36 cellular contexts compared by ENCODE assay signal in the genomic region with DNA sequence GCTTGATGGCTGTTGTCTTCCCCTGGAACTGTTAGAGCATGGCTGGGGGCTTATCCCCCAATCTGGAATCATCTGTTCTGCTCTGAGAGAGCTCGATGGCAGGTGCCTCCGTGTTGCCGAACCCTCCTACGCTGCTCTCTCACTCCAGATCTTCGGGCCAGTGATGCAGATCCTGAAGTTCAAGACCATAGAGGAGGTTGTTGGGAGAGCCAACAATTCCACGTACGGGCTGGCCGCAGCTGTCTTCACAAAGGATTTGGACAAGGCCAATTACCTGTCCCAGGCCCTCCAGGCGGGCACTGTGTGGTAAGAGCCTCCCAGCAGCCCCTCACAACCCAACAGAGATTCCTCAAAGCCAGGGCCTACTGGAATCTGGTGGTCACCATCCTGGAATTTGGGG.
"Had no signal": no experiment of that assay in that cellular context is flagged by ENCODE, and none has a peak within 500 bp of the region (broad histone marks: within the 10 kb centered on the region; RNA-seq: fewer than 3 reads in every experiment).

No MANE protein-coding gene starts in this region.

- H3K27me3 ChIP-seq: ascending aorta, cardiac muscle cell had no signal

- H3K27ac Mint-ChIP-seq: activated B cell treated with CpG ODN at 0.5 μM for 24 hours; activated CD4-positive, alpha-beta memory T cell treated with anti-CD3 and anti-CD28 coated beads for 36 hours; activated CD4-positive, alpha-beta T cell treated with anti-CD3 and anti-CD28 coated beads, Interleukin-2, amount 10 ng/mL, durations not matched to agents 24 days and 14 days; activated CD8-positive, alpha-beta T cell treated with anti-CD3 and anti-CD28 coated beads for 36 hours; activated naive CD4-positive, alpha-beta T cell treated with anti-CD3 and anti-CD28 coated beads for 36 hours; activated naive CD4-positive, alpha-beta T cell treated with anti-CD3 and anti-CD28 coated beads, Interleukin-2, amount 50 U/mL, for 72 hours; activated naive CD8-positive, alpha-beta T cell treated with anti-CD3 and anti-CD28 coated beads for 36 hours; activated T-cell treated with anti-CD3 and anti-CD28 coated beads, Interleukin-2, amount 50 U/mL, for 72 hours; activated T-helper 1 cell treated with anti-CD3 and anti-CD28 coated beads, Interleukin-12 subunit alpha, Interleukin-12 subunit beta, Interleukin-2, Interleukin-4 antibody, amounts not matched to agents 30 ng/mL and 10 ng/mL and 1 ng/mL, durations not matched to agents 14 hours and 24 hours and 36 hours; activated T-helper 17 cell treated with anti-CD3 and anti-CD28 coated beads, Interleukin-2, amount 50 U/mL, for 72 hours; brain; T-helper 1 cell treated with Interleukin-12 subunit alpha and Interleukin-12 subunit beta and Interleukin-4 antibody, amounts not matched to agents 30 μg/mL and 1 μg/mL, for 36 hours; T-helper 2 cell treated with Interferon-gamma antibody and Interleukin-4, amounts not matched to agents 5 μg/mL and 100 μg/mL, for 36 hours had no signal

- H3K36me3 Mint-ChIP-seq: activated CD4-positive, alpha-beta memory T cell treated with anti-CD3 and anti-CD28 coated beads for 36 hours; activated naive CD4-positive, alpha-beta T cell treated with anti-CD3 and anti-CD28 coated beads, Interleukin-2, amount 50 U/mL, for 72 hours; activated naive CD8-positive, alpha-beta T cell treated with anti-CD3 and anti-CD28 coated beads for 36 hours had no signal

- H3K4me3 Mint-ChIP-seq: activated B cell treated with CpG ODN at 0.5 μM for 24 hours; activated CD4-positive, alpha-beta memory T cell treated with anti-CD3 and anti-CD28 coated beads for 36 hours; activated CD4-positive, alpha-beta T cell treated with anti-CD3 and anti-CD28 coated beads, Interleukin-2, amount 10 ng/mL, durations not matched to agents 24 days and 14 days; activated CD8-positive, alpha-beta T cell treated with anti-CD3 and anti-CD28 coated beads for 36 hours; activated naive CD4-positive, alpha-beta T cell treated with anti-CD3 and anti-CD28 coated beads for 36 hours; activated naive CD8-positive, alpha-beta T cell treated with anti-CD3 and anti-CD28 coated beads for 36 hours; activated T-cell treated with anti-CD3 and anti-CD28 coated beads, Interleukin-2, amount 50 U/mL, for 4 hours; activated T-cell treated with anti-CD3 and anti-CD28 coated beads, Interleukin-2, amount 50 U/mL, for 72 hours; activated T-helper 1 cell treated with anti-CD3 and anti-CD28 coated beads, Interleukin-12 subunit alpha, Interleukin-12 subunit beta, Interleukin-2, Interleukin-4 antibody, amounts not matched to agents 30 ng/mL and 10 ng/mL and 1 ng/mL, durations not matched to agents 14 hours and 24 hours and 36 hours; activated T-helper 17 cell treated with anti-CD3 and anti-CD28 coated beads, Interleukin-2, amount 50 U/mL, for 72 hours; brain; central memory CD8-positive, alpha-beta T cell; T-helper 1 cell treated with Interleukin-12 subunit alpha and Interleukin-12 subunit beta and Interleukin-4 antibody, amounts not matched to agents 30 μg/mL and 1 μg/mL, for 36 hours; T-helper 2 cell treated with Interferon-gamma antibody and Interleukin-4, amounts not matched to agents 5 μg/mL and 100 μg/mL, for 36 hours had no signal

- H3K9me3 ChIP-seq: ascending aorta had no signal

- DNase-seq: activated B cell treated with CpG ODN at 0.5 μM for 24 hours; activated CD4-positive, alpha-beta memory T cell treated with anti-CD3 and anti-CD28 coated beads for 36 hours; activated CD4-positive, alpha-beta T cell treated with anti-CD3 and anti-CD28 coated beads for 4 hours; activated CD4-positive, alpha-beta T cell treated with anti-CD3 and anti-CD28 coated beads, Interleukin-2, amount 10 ng/mL, durations not matched to agents 24 days and 14 days; activated CD4-positive, alpha-beta T cell treated with anti-CD3 and anti-CD28 coated beads, Interleukin-2, amount 50 U/mL, for 1 hour; activated CD4-positive, alpha-beta T cell treated with anti-CD3 and anti-CD28 coated beads, Interleukin-2, amount 50 U/mL, for 4 hours; activated CD4-positive, CD25-positive, alpha-beta regulatory T cell treated with anti-CD3 and anti-CD28 coated beads, Interleukin-2, amount 50 U/mL, for 72 hours; activated CD8-positive, alpha-beta memory T cell treated with anti-CD3 and anti-CD28 coated beads, Interleukin-2, amount 50 U/mL, for 4 hours; activated CD8-positive, alpha-beta T cell treated with anti-CD3 and anti-CD28 coated beads for 36 hours; activated effector memory CD4-positive, alpha-beta T cell treated with anti-CD3 and anti-CD28 coated beads, Interleukin-2, amount 50 U/mL, for 16 hours; activated gamma-delta T cell treated with Interleukin-2 at 50 U/mL for 16 hours; activated naive CD4-positive, alpha-beta T cell; activated naive CD4-positive, alpha-beta T cell treated with anti-CD3 and anti-CD28 coated beads for 36 hours; activated naive CD4-positive, alpha-beta T cell treated with anti-CD3 and anti-CD28 coated beads, Interleukin-2, amount 50 U/mL, for 16 hours; activated naive CD8-positive, alpha-beta T cell treated with anti-CD3 and anti-CD28 coated beads for 36 hours; activated T-cell treated with anti-CD3 and anti-CD28 coated beads for 4 hours; activated T-cell treated with anti-CD3 and anti-CD28 coated beads, Interleukin-2, amount 50 U/mL, for 1 hour; activated T-cell treated with anti-CD3 and anti-CD28 coated beads, Interleukin-2, amount 50 U/mL, for 4 hours; activated T-cell treated with anti-CD3 and anti-CD28 coated beads, Interleukin-2, amount 50 U/mL, for 72 hours; amygdala; anterior cingulate cortex; caudate nucleus; cerebellar nuclear complex; T-helper 1 cell; T-helper 2 cell; T-helper 9 cell had no signal

- H3K27ac ChIP-seq: ascending aorta, cardiac muscle cell, VCaP had no signal

- H3K4me1 Mint-ChIP-seq: activated B cell treated with CpG ODN at 0.5 μM for 24 hours; activated CD4-positive, alpha-beta T cell treated with anti-CD3 and anti-CD28 coated beads, Interleukin-2, amount 10 ng/mL, durations not matched to agents 24 days and 14 days; activated naive CD8-positive, alpha-beta T cell treated with anti-CD3 and anti-CD28 coated beads for 36 hours; activated T-helper 17 cell treated with anti-CD3 and anti-CD28 coated beads, Interleukin-2, amount 50 U/mL, for 72 hours; brain; central memory CD8-positive, alpha-beta T cell had no signal

- H3K4me3 ChIP-seq: ascending aorta, cardiac muscle cell had no signal

- H3K4me1 ChIP-seq: ascending aorta had no signal

- H3K9me3 Mint-ChIP-seq: activated B cell treated with CpG ODN at 0.5 μM for 24 hours; activated CD4-positive, alpha-beta memory T cell treated with anti-CD3 and anti-CD28 coated beads for 36 hours; activated CD4-positive, alpha-beta T cell treated with anti-CD3 and anti-CD28 coated beads, Interleukin-2, amount 10 ng/mL, durations not matched to agents 24 days and 14 days; activated CD8-positive, alpha-beta T cell treated with anti-CD3 and anti-CD28 coated beads for 36 hours; activated naive CD4-positive, alpha-beta T cell treated with anti-CD3 and anti-CD28 coated beads for 36 hours; activated naive CD4-positive, alpha-beta T cell treated with anti-CD3 and anti-CD28 coated beads, Interleukin-2, amount 50 U/mL, for 72 hours; activated naive CD8-positive, alpha-beta T cell treated with anti-CD3 and anti-CD28 coated beads for 36 hours; activated T-cell treated with anti-CD3 and anti-CD28 coated beads, Interleukin-2, amount 50 U/mL, for 4 hours; activated T-cell treated with anti-CD3 and anti-CD28 coated beads, Interleukin-2, amount 50 U/mL, for 72 hours; activated T-helper 1 cell treated with anti-CD3 and anti-CD28 coated beads, Interleukin-12 subunit alpha, Interleukin-12 subunit beta, Interleukin-2, Interleukin-4 antibody, amounts not matched to agents 30 ng/mL and 10 ng/mL and 1 ng/mL, durations not matched to agents 14 hours and 24 hours and 36 hours; activated T-helper 17 cell treated with anti-CD3 and anti-CD28 coated beads, Interleukin-2, amount 50 U/mL, for 72 hours; brain; central memory CD8-positive, alpha-beta T cell; T-helper 1 cell treated with Interleukin-12 subunit alpha and Interleukin-12 subunit beta and Interleukin-4 antibody, amounts not matched to agents 30 μg/mL and 1 μg/mL, for 36 hours; T-helper 2 cell treated with Interferon-gamma antibody and Interleukin-4, amounts not matched to agents 5 μg/mL and 100 μg/mL, for 36 hours had no signal

- H3K27me3 Mint-ChIP-seq: activated B cell treated with CpG ODN at 0.5 μM for 24 hours; activated CD4-positive, alpha-beta memory T cell treated with anti-CD3 and anti-CD28 coated beads for 36 hours; activated CD4-positive, alpha-beta T cell treated with anti-CD3 and anti-CD28 coated beads, Interleukin-2, amount 10 ng/mL, durations not matched to agents 24 days and 14 days; activated CD8-positive, alpha-beta T cell treated with anti-CD3 and anti-CD28 coated beads for 36 hours; activated naive CD8-positive, alpha-beta T cell treated with anti-CD3 and anti-CD28 coated beads for 36 hours; activated T-helper 17 cell treated with anti-CD3 and anti-CD28 coated beads, Interleukin-2, amount 50 U/mL, for 72 hours; brain; central memory CD8-positive, alpha-beta T cell had no signal

- ATAC-seq: activated CD8-positive, alpha-beta T cell treated with anti-CD3 and anti-CD28 coated beads for 36 hours; activated naive CD4-positive, alpha-beta T cell treated with anti-CD3 and anti-CD28 coated beads, Interleukin-2, amount 50 U/mL, for 72 hours; activated T-cell treated with anti-CD3 and anti-CD28 coated beads, Interleukin-2, amount 50 U/mL, for 4 hours; activated T-cell treated with anti-CD3 and anti-CD28 coated beads, Interleukin-2, amount 50 U/mL, for 72 hours; activated T-helper 17 cell treated with anti-CD3 and anti-CD28 coated beads, Interleukin-2, amount 50 U/mL, for 72 hours had no signal
